In genomic region chr2:211157856-211158463, GRCh38 we compare ENCODE assay signal across 8 cellular contexts.
DNase-seq lines count a peak whose midpoint lies in the region; ATAC-seq, FAIRE-seq and TF ChIP-seq lines count a peak whose summit lies in the region.

No MANE protein-coding gene starts in this region.

- FAIRE-seq in GM18507 (lab: Jason Lieb, UNC) (peak; percentile 80), islet of Langerhans (lab: Jason Lieb, UNC) (peak; percentile 94)

- H3K27me3 ChIP-seq in brain microvascular endothelial cell (replicated peaks), result no peaks in the 10 kb centered on the region

- peak; percentile 82 for TF ChIP-seq CTCF in brain microvascular endothelial cell (IDR thresholded peaks at IDR 0.05; ENCODE audit: low read depth, low read length, missing control alignments)

- DNase-seq in A172 (ENCODE audit: low spot score) (peak; percentile 83), GM18507 (ENCODE audit: extremely low spot score, insufficient read length, low read depth) (no peak), NCI-H2081 (lab: John Stamatoyannopoulos, UW) (peak; percentile 62 to 78), UCSD-AML1 (lab: John Stamatoyannopoulos, UW; ENCODE audit: unreplicated experiment) (peak; percentile 47), brain microvascular endothelial cell (peak; percentile 83)
- peak; percentile 28 to 55 for DNase-seq in stimulated activated CD4-positive, alpha-beta T cell treated with anti-CD3 and anti-CD28 coated beads, Interleukin-1b, Interleukin-23, amount 100 ng/mL, for 4 hours (ENCODE audit: low read depth in 2 of 2)

- peak; percentile 97 for ATAC-seq in HG02943 (IDR thresholded peaks at IDR 0.05; ENCODE audit: low read depth, unreplicated experiment)

- H3K36me3 ChIP-seq in brain microvascular endothelial cell (replicated peaks), result no peaks in the 10 kb centered on the region

- H3K4me3 ChIP-seq in brain microvascular endothelial cell (ENCODE audit: low read depth, low read length), result no peak overlapping the region

- in situ Hi-C loops in brain microvascular endothelial cell (cut with HindIII; ENCODE audit: low pct_ligation_motif_present, low sequenced_read_pairs), result no loop called here

- H3K27ac ChIP-seq in brain microvascular endothelial cell, result peak overlapping the region; percentile 28
